8 cellular contexts compared by ENCODE assay signal in the genomic region with DNA sequence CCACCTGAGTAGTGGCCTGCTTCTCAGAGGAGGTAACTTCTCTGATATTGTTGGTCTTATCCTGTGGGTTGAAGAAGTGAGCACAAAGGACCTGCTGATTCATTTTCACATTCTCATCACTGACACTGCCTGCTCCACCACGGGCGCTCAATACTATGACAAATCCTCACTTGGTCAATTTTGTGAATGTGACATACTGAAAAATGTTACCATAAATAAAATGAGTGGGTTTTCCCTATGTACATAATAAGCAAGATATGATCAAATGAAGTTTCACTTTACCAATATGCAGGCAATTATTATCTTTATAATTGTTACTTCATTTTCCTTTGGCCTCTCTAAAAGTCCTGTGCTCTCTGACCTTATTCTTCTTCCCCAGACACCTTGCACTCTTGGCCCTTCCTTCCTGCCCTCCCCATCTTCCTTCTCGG.
DNase-seq lines count a peak whose midpoint lies in the region; ATAC-seq and TF ChIP-seq lines count a peak whose summit lies in the region.

No MANE protein-coding gene starts in this region.

- TF ChIP-seq CTCF in osteoblast (IDR thresholded peaks at IDR 0.05; ENCODE audit: extremely low read depth, low read depth, low read length) (no peak), BE2C (IDR thresholded peaks at IDR 0.05; ENCODE audit: low read depth, low read length) (no peak)

- H3K4me1 ChIP-seq in osteoblast (ENCODE audit: insufficient read depth, low read length), result peaks cover 34% of the 10 kb centered on the region
- H3K4me1 ChIP-seq in BE2C, result no peaks in the 10 kb centered on the region

- H3K27ac ChIP-seq in osteoblast (ENCODE audit: low read depth, low read length), result peak overlapping the region; percentile 43

- H3K27me3 ChIP-seq in osteoblast (ENCODE audit: insufficient read depth, low read length) (no peaks in the 10 kb centered on the region), BE2C (no peaks in the 10 kb centered on the region)

- no peaks in the 10 kb centered on the region for H4K20me1 ChIP-seq in osteoblast (ENCODE audit: insufficient read depth, low read length)

- DNase-seq in activated T-cell treated with anti-CD3 and anti-CD28 coated beads for 48 hours (ENCODE audit: low read depth) (peak; percentile 38), osteoblast (ENCODE audit: insufficient read length, low spot score, missing footprints) (no peak), NCI-H69 (lab: John Stamatoyannopoulos, UW) (no peak), BE2C (no peak), NCI-H2171 (lab: John Stamatoyannopoulos, UW) (no peak)
- no peak for DNase-seq in activated T-cell treated with anti-CD3 and anti-CD28 coated beads, Interleukin-2, amount 50 U/mL, for 1 hour
- peak; percentile 58 to 62 for DNase-seq in activated T-cell treated with anti-CD3 and anti-CD28 coated beads, Interleukin-2, amount 50 U/mL, for 48 hours

- no peak overlapping the region for H3K4me2 ChIP-seq in osteoblast (ENCODE audit: insufficient read depth, low read length)

- H3K36me3 ChIP-seq in osteoblast (ENCODE audit: insufficient read depth, low read length), result no peaks in the 10 kb centered on the region
- H3K36me3 ChIP-seq in BE2C, result no peaks in the 10 kb centered on the region

- peak; percentile 69 for ATAC-seq in HG03066 (IDR thresholded peaks at IDR 0.05; ENCODE audit: low read depth, unreplicated experiment)

- H3K9me3 ChIP-seq in osteoblast (ENCODE audit: low read depth, low read length) (no peaks in the 10 kb centered on the region), BE2C (no peaks in the 10 kb centered on the region)

- no peak overlapping the region for H2AFZ ChIP-seq in osteoblast (ENCODE audit: low read length)

- H3K79me2 ChIP-seq in osteoblast (ENCODE audit: insufficient read depth, low read length), result no peaks in the 10 kb centered on the region

- H3K4me3 ChIP-seq in osteoblast (ENCODE audit: insufficient read depth, low read length) (no peak overlapping the region), BE2C (ENCODE audit: low read depth, low read length) (no peak overlapping the region)

Comparison
In these comparisons a context has a peak if more than half of its experiments do, and no peak if none do; other contexts are left out.
1. DNase-seq: peak in activated T-cell treated with anti-CD3 and anti-CD28 coated beads for 48 hours (single experiment) and activated T-cell treated with anti-CD3 and anti-CD28 coated beads, Interleukin-2, amount 50 U/mL, for 48 hours (2 of 2); none in activated T-cell treated with anti-CD3 and anti-CD28 coated beads, Interleukin-2, amount 50 U/mL, for 1 hour (single experiment), osteoblast (single experiment), NCI-H69 (single experiment), BE2C (single experiment) and NCI-H2171 (single experiment).